Comparison of ENCODE assay signal across 2 cellular contexts in genomic region chr7:131235489-131236317, GRCh38.
A peak's percentile ranks its signal among the peaks of the same experiment; 100 is the strongest.
TF ChIP-seq lines count a peak whose summit lies in the region.

No MANE protein-coding gene starts in this region.

TF ChIP-seq in IMR-90, 13 proteins besides CTCF, POLR2A, EP300 and RAD21 (continued from another document):
- peak; percentile 85 for TF ChIP-seq FOS (IDR thresholded peaks at IDR 0.05; ENCODE audit: low read depth, low read length)

TF ChIP-seq in K562, 482 proteins besides CTCF, POLR2A, EP300 and RAD21 (continued from another document):
- TF ChIP-seq RREB1 (CRISPR knock-in tag; IDR thresholded peaks at IDR 0.05) (0 out of 2 replicates have a peak, but pooled peaks have one; percentile 41), CTBP1 (IDR thresholded peaks at IDR 0.05; ENCODE audit: borderline replicate concordance) (0 out of 2 replicates have a peak, but pooled peaks have one; percentile 25), CREM (IDR thresholded peaks at IDR 0.05; ENCODE audit: low read depth) (peak; percentile 63; the same call in 1 of the 2 replicates), POLR2B (IDR thresholded peaks at IDR 0.05; ENCODE audit: low read depth, partially characterized antibody) (no peak), JUND (IDR thresholded peaks at IDR 0.05; ENCODE audit: borderline replicate concordance, low read depth, low read length) (peak; percentile 44; the same call in 1 of the 2 replicates), JUND (tag; IDR thresholded peaks at IDR 0.05; ENCODE audit: borderline replicate concordance, low read depth, low read length) (no peak), RFX1 (IDR thresholded peaks at IDR 0.05) (peak; percentile 60), FOS (IDR thresholded peaks at IDR 0.05; ENCODE audit: extremely low read depth, insufficient read length) (peak; percentile 5), ZBTB12 (CRISPR knock-in tag; IDR thresholded peaks at IDR 0.05) (0 out of 2 replicates have a peak, but pooled peaks have one; percentile 10), NR2C2 (CRISPR knock-in tag; IDR thresholded peaks at IDR 0.05) (no peak), NR2C2 (tag; IDR thresholded peaks at IDR 0.05) (peak; percentile 37; the same call in 1 of the 2 replicates), SIN3B (IDR thresholded peaks at IDR 0.05; ENCODE audit: low read depth) (no peak)
- TF ChIP-seq, protein P1, sequence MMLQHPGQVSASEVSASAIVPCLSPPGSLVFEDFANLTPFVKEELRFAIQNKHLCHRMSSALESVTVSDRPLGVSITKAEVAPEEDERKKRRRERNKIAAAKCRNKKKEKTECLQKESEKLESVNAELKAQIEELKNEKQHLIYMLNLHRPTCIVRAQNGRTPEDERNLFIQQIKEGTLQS (IDR thresholded peaks at IDR 0.05) = peak; percentile 52; the same call in 1 of the 2 replicates
- TF ChIP-seq, protein P1 (CRISPR knock-in tag; conservative IDR thresholded peaks at IDR 0.05) = no peak
